20 cellular contexts compared by ENCODE assay signal in genomic region chr10:100930368-100930767, GRCh38. TPM values are rescaled to one million over a fixed set of nuclear protein-coding genes. Genes with fewer than 3 reads are reported as not detected.
DNase-seq lines count a peak whose midpoint lies in the region; ATAC-seq and TF ChIP-seq lines count a peak whose summit lies in the region.
"Had no signal": no experiment of that assay in that cellular context is flagged by ENCODE, and none has a peak within 500 bp of the region (broad histone marks: within the 10 kb centered on the region; RNA-seq: fewer than 3 reads in every experiment).

No MANE protein-coding gene starts in this region.

- no TSS peak for BruUV-seq in A673 (replicated peaks; lab: Mats Ljungman, UMichigan)

- no peaks in the 10 kb centered on the region for H3K9me3 ChIP-seq in A673 (ENCODE audit: low read depth, low read length, poor library complexity, severe bottlenecking)
- H3K9me3 ChIP-seq: tibial nerve had no signal

- CTCF ChIA-PET in A673 (lab: Charles Lee) = no interaction called here

- H3K4me1 ChIP-seq in A673 (ENCODE audit: insufficient read depth, low read length, poor library complexity, severe bottlenecking) = no peaks in the 10 kb centered on the region

- H3K27ac ChIP-seq in A673 (ENCODE audit: low read depth, low read length, poor library complexity, severe bottlenecking) = no peak overlapping the region
- peak overlapping the region; percentile 43 for H3K27ac ChIP-seq in layer of hippocampus (ENCODE audit: low read depth, low read length)
- H3K27ac ChIP-seq: tibial nerve had no signal

- H3K4me3 ChIP-seq in A673 (ENCODE audit: low read depth, low read length, poor library complexity, severe bottlenecking) (no peak overlapping the region), HFF-Myc (replicated peaks; ENCODE audit: low read depth, low read length) (no peak overlapping the region)
- H3K4me3 ChIP-seq: lung, tibial nerve had no signal

- H3K36me3 Mint-ChIP-seq in central memory CD8-positive, alpha-beta T cell (ENCODE audit: insufficient read depth) = peaks cover 63% of the 10 kb centered on the region

- intact Hi-C loops in A673 (cut with micrococcal nuclease; ENCODE audit: unreplicated experiment) = no loop called here
- intact Hi-C loops in posterior cingulate gyrus (cut with DNase I) = no loop called here

- POLR2A ChIA-PET in A673 (lab: Charles Lee; ENCODE audit: low non-redundant PET) = no interaction called here

- H3K36me3 ChIP-seq in A673 (ENCODE audit: insufficient read depth, low read length, poor library complexity, severe bottlenecking) = peaks cover 80% of the 10 kb centered on the region

- peak overlapping the region; percentile 14 for H3K27ac Mint-ChIP-seq in central memory CD8-positive, alpha-beta T cell (ENCODE audit: low read depth)
- H3K27ac Mint-ChIP-seq: activated naive CD4-positive, alpha-beta T cell treated with anti-CD3 and anti-CD28 coated beads, Interleukin-2, amount 50 U/mL, for 72 hours; nephron; T-helper 1 cell treated with Interleukin-12 subunit alpha and Interleukin-12 subunit beta and Interleukin-4 antibody, amounts not matched to agents 30 μg/mL and 1 μg/mL, for 36 hours had no signal

- TF ChIP-seq CTCF in A673 (conservative IDR thresholded peaks at IDR 0.05; ENCODE audit: low read depth, low read length) (0 out of 2 replicates have a peak, but pooled peaks have one; percentile 21), HFF-Myc (IDR thresholded peaks at IDR 0.05; ENCODE audit: low read depth, low read length, missing control alignments) (peak; percentile 4)

- H3K4me1 Mint-ChIP-seq in central memory CD8-positive, alpha-beta T cell = peaks cover 17% of the 10 kb centered on the region

- H3K27me3 ChIP-seq in A673 (replicated peaks; ENCODE audit: insufficient read depth, low read depth, low read length, poor library complexity) (no peaks in the 10 kb centered on the region), layer of hippocampus (ENCODE audit: control insufficient read depth, insufficient read depth, low read length) (no peaks in the 10 kb centered on the region)
- H3K27me3 ChIP-seq: tibial nerve had no signal

- no peak overlapping the region for H3K4me3 Mint-ChIP-seq in central memory CD8-positive, alpha-beta T cell
- H3K4me3 Mint-ChIP-seq: nephron; T-helper 1 cell treated with Interleukin-12 subunit alpha and Interleukin-12 subunit beta and Interleukin-4 antibody, amounts not matched to agents 30 μg/mL and 1 μg/mL, for 36 hours had no signal

- no peaks in the 10 kb centered on the region for H3K9me3 Mint-ChIP-seq in central memory CD8-positive, alpha-beta T cell
- H3K9me3 Mint-ChIP-seq: activated naive CD4-positive, alpha-beta T cell treated with anti-CD3 and anti-CD28 coated beads, Interleukin-2, amount 50 U/mL, for 72 hours; nephron; T-helper 1 cell treated with Interleukin-12 subunit alpha and Interleukin-12 subunit beta and Interleukin-4 antibody, amounts not matched to agents 30 μg/mL and 1 μg/mL, for 36 hours had no signal

- ATAC-seq in central memory CD8-positive, alpha-beta T cell (replicated peaks; ENCODE audit: extremely low read depth, poor library complexity, severe bottlenecking) = no peak
- no peak for ATAC-seq in HG03521 (IDR thresholded peaks at IDR 0.05; ENCODE audit: unreplicated experiment)
- ATAC-seq: activated naive CD4-positive, alpha-beta T cell treated with anti-CD3 and anti-CD28 coated beads, Interleukin-2, amount 50 U/mL, for 72 hours; esophagus mucosa; sciatic nerve had no signal

- DNase-seq in A673 (ENCODE audit: low spot score) = no peak
- DNase-seq in HFF-Myc (ENCODE audit: extremely low read depth, low read depth) = no peak
- no peak for DNase-seq in central memory CD8-positive, alpha-beta T cell (ENCODE audit: low spot score in 2 of 2)
- DNase-seq in putamen (ENCODE audit: low spot score) = no peak
- no peak for DNase-seq in posterior cingulate gyrus
- no peak for DNase-seq in activated effector memory CD4-positive, alpha-beta T cell treated with Interleukin-2 at 50 U/mL for 16 hours
- DNase-seq: activated CD4-positive, alpha-beta T cell treated with anti-CD3 and anti-CD28 coated beads for 1 hour; activated CD8-positive, alpha-beta memory T cell treated with anti-CD3 and anti-CD28 coated beads, Interleukin-2, amount 50 U/mL, for 4 hours; NCI-H2081 treated with DMSO at 0.1 percent for 48 hours; NCI-H69; stimulated activated CD4-positive, alpha-beta T cell treated with anti-CD3 and anti-CD28 coated beads, Interleukin-4, amount 100 ng/mL, for 24 hours had no signal

- no peaks in the 10 kb centered on the region for H3K27me3 Mint-ChIP-seq in central memory CD8-positive, alpha-beta T cell

RNA-seq across cellular contexts. Expression of gene SLF2, which starts 17.6 kb away (rescaled TPM):
- total RNA-seq in A673 (2021) = 34.6 and 39.4 TPM in 2 replicates

RNA-seq across cellular contexts. Expression of gene SEMA4G, which starts 38.9 kb away (rescaled TPM):
- 6.1 and 9.2 TPM in 2 replicates for total RNA-seq in A673 (2021)

RNA-seq across cellular contexts. Expression of gene MRPL43, which starts 56.9 kb away (rescaled TPM):
- total RNA-seq in A673 (2021) = 80.4 and 88.8 TPM in 2 replicates

RNA-seq across cellular contexts. Expression of gene TWNK, which starts 57.0 kb away (rescaled TPM):
- 29.5 and 30.8 TPM in 2 replicates for total RNA-seq in A673 (2021)
